10 cellular contexts compared by ENCODE assay signal in the genomic region with DNA sequence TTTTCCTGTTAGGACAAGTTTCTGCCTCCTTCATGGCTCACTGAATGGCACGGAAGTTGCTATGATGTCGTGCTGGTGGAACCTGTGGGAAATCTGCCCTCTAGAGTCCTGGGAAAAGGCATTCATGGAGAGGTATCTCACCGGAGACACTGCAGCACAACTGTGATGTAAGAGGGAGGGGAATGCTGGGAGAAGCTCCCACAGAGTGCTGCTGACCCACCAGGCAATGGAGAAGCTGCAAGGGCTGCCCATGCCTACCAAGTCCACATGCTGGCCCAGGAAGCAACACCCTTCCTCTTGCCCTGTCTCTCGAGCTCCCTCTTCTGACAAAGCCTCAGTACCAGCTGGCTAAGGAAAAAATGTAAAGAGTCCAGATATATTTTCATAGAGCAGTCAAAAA. TPM values are rescaled to one million over a fixed set of nuclear protein-coding genes. Genes with fewer than 3 reads are reported as not detected.
DNase-seq lines count a peak whose midpoint lies in the region; ATAC-seq, FAIRE-seq and TF ChIP-seq lines count a peak whose summit lies in the region.
"Had no signal": no experiment of that assay in that cellular context is flagged by ENCODE, and none has a peak within 500 bp of the region (broad histone marks: within the 10 kb centered on the region; RNA-seq: fewer than 3 reads in every experiment).

No MANE protein-coding gene starts in this region.

- H3K36me3 Mint-ChIP-seq in Calu3 (ENCODE audit: insufficient read depth, unreplicated experiment), result peaks cover 18% of the 10 kb centered on the region

- H3K56ac ChIP-seq in IMR-90 (ENCODE audit: extremely low read depth, insufficient read depth, low read length), result no peak overlapping the region

- H4K20me1 ChIP-seq in IMR-90 (ENCODE audit: insufficient read depth, low read length), result no peaks in the 10 kb centered on the region; the same call in 1 of the 2 replicates

- H3K18ac ChIP-seq in IMR-90 (ENCODE audit: low read depth, low read length), result no peak overlapping the region

- H3K27ac ChIP-seq in IMR-90 (ENCODE audit: insufficient read depth, low read length) (no peak overlapping the region), kidney (ENCODE audit: low read depth in 2 of 2, low read length in 2 of 2) (no peak overlapping the region)

- TF ChIP-seq RAD21 in IMR-90 (IDR thresholded peaks at IDR 0.05; ENCODE audit: low read length), result no peak; the same call in 1 of the 2 replicates

- H2AK5ac ChIP-seq in IMR-90 (ENCODE audit: low read depth, low read length), result no peak overlapping the region

- intact Hi-C loops in Calu3 (cut with micrococcal nuclease; ENCODE audit: unreplicated experiment), result loop anchor here (1.0 to 5.0 kb wide), 3 partner anchors 218 to 283 kb away; no protein-coding TSS in a partner anchor
- intact Hi-C loops in IMR-90 (cut with micrococcal nuclease), result loop anchor here (2.0 kb wide), 1 partner anchor 220 kb away; no protein-coding TSS in a partner anchor
- intact Hi-C loops in kidney (cut with DNase I), result no loop called here

- no peaks in the 10 kb centered on the region for H3K27me3 Mint-ChIP-seq in Calu3 (ENCODE audit: unreplicated experiment)

- H4K5ac ChIP-seq in IMR-90 (ENCODE audit: low read depth, low read length), result no peak overlapping the region

- no peak overlapping the region for H4K91ac ChIP-seq in IMR-90 (ENCODE audit: insufficient read depth, low read depth, low read length)

- H3K9me3 Mint-ChIP-seq in Calu3 (ENCODE audit: low read depth, unreplicated experiment), result no peaks in the 10 kb centered on the region

- H2BK20ac ChIP-seq in IMR-90 (ENCODE audit: low read depth, low read length), result no peak overlapping the region

- no peak overlapping the region for H3K23ac ChIP-seq in IMR-90 (ENCODE audit: low read depth, low read length)

- in situ Hi-C loops in IMR-90 (cut with MboI; ENCODE audit: low sequenced_read_pairs), result no loop called here

- no peak overlapping the region for H2AK9ac ChIP-seq in IMR-90 (replicated peaks; ENCODE audit: low read depth, low read length, poor library complexity)

- no peak overlapping the region for H2BK15ac ChIP-seq in IMR-90 (ENCODE audit: low read depth, low read length)

- no peaks in the 10 kb centered on the region for H3K4me1 Mint-ChIP-seq in Calu3 (ENCODE audit: low read depth, unreplicated experiment)

- H3K27ac Mint-ChIP-seq in Calu3 (ENCODE audit: unreplicated experiment), result no peak overlapping the region

- H3K36me3 ChIP-seq in IMR-90 (ENCODE audit: control insufficient read depth, insufficient read depth, low read length) (peaks cover 63% of the 10 kb centered on the region), kidney (ENCODE audit: control insufficient read depth in 1 of 2, insufficient read depth in 2 of 2, low read length in 2 of 2) (peaks cover 59 to 82% of the 10 kb centered on the region in 2 donors)

- POLR2A ChIA-PET in IMR-90 (lab: Charles Lee; ENCODE audit: unreplicated experiment), result no interaction called here

- H3K4me1 ChIP-seq in IMR-90 (ENCODE audit: control insufficient read depth, insufficient read depth, low read length), result peaks cover 4% of the 10 kb centered on the region; the same call in 1 of the 2 replicates
- no peaks in the 10 kb centered on the region for H3K4me1 ChIP-seq in kidney (ENCODE audit: control insufficient read depth in 1 of 2, insufficient read depth in 1 of 2, low read depth in 1 of 2, low read length in 2 of 2)

- H3K4me3 ChIP-seq in IMR-90 (ENCODE audit: insufficient read depth, low read depth, low read length) (no peak overlapping the region), kidney (ENCODE audit: low read length in 2 of 2) (no peak overlapping the region)

- no peak overlapping the region for H4K8ac ChIP-seq in IMR-90 (ENCODE audit: low read depth in 2 of 2, low read length in 2 of 2)

- no peak overlapping the region for H3K4me3 Mint-ChIP-seq in Calu3 (ENCODE audit: low read depth, unreplicated experiment)

- H3K79me1 ChIP-seq in IMR-90 (ENCODE audit: low read depth in 1 of 2, low read length in 2 of 2), result peaks cover 32 to 40% of the 10 kb centered on the region in 2 experiments

- H2BK5ac ChIP-seq in IMR-90 (ENCODE audit: low read depth, low read length, poor library complexity, severe bottlenecking), result no peak overlapping the region

- 100% methylated on average over 2 of the region's 4 CpGs; no CpG with 5 or more reads in 1 of the 2 experiments for WGBS in IMR-90 (ENCODE audit: extremely low coverage in 2 of 2, insufficient read length in 1 of 2), 2 experiments

- no peak overlapping the region for H2BK120ac ChIP-seq in IMR-90 (ENCODE audit: low read depth, low read length)

- no peak overlapping the region for H3K14ac ChIP-seq in IMR-90 (replicated peaks; ENCODE audit: low read depth, low read length)

- no peak for TF ChIP-seq POLR2A in IMR-90 (IDR thresholded peaks at IDR 0.05; ENCODE audit: low read depth, low read length)

- CTCF ChIA-PET in Calu3 (lab: Charles Lee) (interaction anchor here (0.6 to 2.3 kb wide), 5 partner anchors 63 to 414 kb away, joined by 3 to 9 read pairs (median 3); no protein-coding TSS in a partner anchor), IMR-90 (lab: Yijun Ruan, JAX) (interaction anchor here (0.5 to 1.3 kb wide), 3 partner anchors 157 to 237 kb away, joined by 3 to 11 read pairs (median 3); no protein-coding TSS in a partner anchor)

- no peaks in the 10 kb centered on the region for H3K9me3 ChIP-seq in IMR-90 (ENCODE audit: control insufficient read depth, insufficient read depth, low read length)
- H3K9me3 ChIP-seq in kidney (ENCODE audit: control insufficient read depth in 1 of 2, low read length in 2 of 2), result no peaks in the 10 kb centered on the region

- no peak overlapping the region for H3K9ac ChIP-seq in IMR-90 (ENCODE audit: low read depth, low read length)
- H3K9ac ChIP-seq in kidney (ENCODE audit: low read length in 2 of 2), result no peak overlapping the region

- peaks cover 8% of the 10 kb centered on the region for H3K9me1 ChIP-seq in IMR-90 (ENCODE audit: insufficient read depth, low read length)

- no peaks in the 10 kb centered on the region for H3K27me3 ChIP-seq in IMR-90 (ENCODE audit: control insufficient read depth, insufficient read depth, low read length)

- no peak overlapping the region for H3K4me2 ChIP-seq in IMR-90 (ENCODE audit: low read depth, low read length)

- BruUV-seq in Calu3 (replicated peaks; lab: Mats Ljungman, UMichigan) (no TSS peak), IMR-90 (replicated peaks; lab: Mats Ljungman, UMichigan) (no TSS peak)

- TF ChIP-seq CTCF in Calu3 (IDR thresholded peaks at IDR 0.05; ENCODE audit: unreplicated experiment) (peak; percentile 39), IMR-90 (conservative IDR thresholded peaks at IDR 0.05; ENCODE audit: low read depth, low read length) (peak; percentile 23), kidney (IDR thresholded peaks at IDR 0.05; ENCODE audit: borderline replicate concordance, extremely low read depth, insufficient read depth) (peak; percentile 4)

- no peak overlapping the region for H2AFZ ChIP-seq in IMR-90 (replicated peaks; ENCODE audit: low read length, poor library complexity)

- dilution Hi-C loops in IMR-90 (cut with HindIII; ENCODE audit: low sequenced_read_pairs, unreplicated experiment), result no loop called here

- H3K4ac ChIP-seq in IMR-90 (ENCODE audit: low read depth, low read length), result no peak overlapping the region

- ATAC-seq in IMR-90 (ENCODE audit: low read depth) (peak; percentile 53), HG02973 (IDR thresholded peaks at IDR 0.05; ENCODE audit: unreplicated experiment) (no peak)

- no peak for FAIRE-seq in kidney (lab: Jason Lieb, UNC)

- DNase-seq in Calu3, result peak; percentile 55
- DNase-seq in IMR-90, result peak; percentile 65
- DNase-seq in astrocyte of the hippocampus (ENCODE audit: low read depth, low spot score), result peak; percentile 42
- no peak for DNase-seq in kidney
- no peak for DNase-seq in amniotic stem cell (lab: John Stamatoyannopoulos, UW)
- no peak for DNase-seq in nucleus accumbens (lab: John Stamatoyannopoulos, UW)
- DNase-seq in hypothalamus (lab: John Stamatoyannopoulos, UW), result no peak
- DNase-seq: NCI-H1694 treated with DMSO at 0.1 percent for 48 hours had no signal

TF ChIP-seq in IMR-90, 13 proteins besides CTCF, POLR2A, EP300 and RAD21:
- no peak for TF ChIP-seq FOS (IDR thresholded peaks at IDR 0.05; ENCODE audit: low read depth, low read length)
- TF ChIP-seq MAZ (IDR thresholded peaks at IDR 0.05; ENCODE audit: borderline replicate concordance, low read depth, low read length), result no peak
- TF ChIP-seq NFE2L2 (IDR thresholded peaks at IDR 0.05; ENCODE audit: low read depth, low read length), result no peak
- no peak for TF ChIP-seq CHD1 (IDR thresholded peaks at IDR 0.05; ENCODE audit: low read depth, low read length)
- TF ChIP-seq MAFK (IDR thresholded peaks at IDR 0.05; ENCODE audit: low read depth, low read length), result no peak
- no peak for TF ChIP-seq MXI1 (IDR thresholded peaks at IDR 0.05; ENCODE audit: borderline replicate concordance, low read depth, low read length)
- TF ChIP-seq CEBPB (IDR thresholded peaks at IDR 0.05; ENCODE audit: low read depth, low read length), result no peak
- TF ChIP-seq USF2 (IDR thresholded peaks at IDR 0.05; ENCODE audit: low read depth, low read length), result no peak
- no peak for TF ChIP-seq RFX5 (IDR thresholded peaks at IDR 0.05; ENCODE audit: low read depth, low read length)
- TF ChIP-seq BHLHE40 (IDR thresholded peaks at IDR 0.05; ENCODE audit: low read depth, low read length), result no peak
- no peak for TF ChIP-seq RCOR1 (IDR thresholded peaks at IDR 0.05; ENCODE audit: insufficient replicate concordance, low read length)
- no peak for TF ChIP-seq SMC3 (IDR thresholded peaks at IDR 0.05; ENCODE audit: low read depth, low read length)

RNA-seq across cellular contexts. Expression of gene SLC5A11, which starts 45.2 kb away (rescaled TPM):
- 0.64 TPM in 1 of 2 replicates, not detected in the other for total RNA-seq in Calu3 (2022)
- total RNA-seq in IMR-90 (2012; rRNA removed), result under 0.01 TPM in 1 of 2 replicates, not detected in the other
- polyA plus RNA-seq in IMR-90 (2012; rRNA removed), result not detected in 2 replicates
- not detected in 2 replicates for polyA plus RNA-seq in IMR-90 (2012; cell fraction: cytosol; rRNA removed)
- polyA plus RNA-seq in IMR-90 (2012; cell fraction: nucleus; rRNA removed; ENCODE audit: low replicate concordance), result not detected in 2 replicates
- 1.2 TPM for total RNA-seq in kidney
- polyA plus RNA-seq in kidney (ENCODE audit: insufficient read depth, low read depth, low replicate concordance), result 2.1 TPM
- polyA plus RNA-seq: neural cell had no signal

Comparison
In these comparisons a context has a peak if more than half of its experiments do, and no peak if none do; other contexts are left out.
1. DNase-seq: peak in Calu3 (single experiment), IMR-90 (single experiment) and astrocyte of the hippocampus (single experiment); none in kidney (single experiment), amniotic stem cell (single experiment), nucleus accumbens (0 of 56) and hypothalamus (0 of 51).
2. Peak in every context shown above with its lines, with median percentiles within 50 percentile points of each other: CTCF ChIP-seq.